Comparison of ENCODE assay signal across 3 cellular contexts in genomic region chr15:85977586-85977985, GRCh38.
"Had no signal": no experiment of that assay in that cellular context is flagged by ENCODE, and none has a peak within 500 bp of the region (broad histone marks: within the 10 kb centered on the region; RNA-seq: fewer than 3 reads in every experiment).

No MANE protein-coding gene starts in this region.

- DNase-seq: GDM1, GF-D8 had no signal

- ATAC-seq: GM12878 had no signal

- H3K4me3 ChIP-seq: GM12878 had no signal
